ENCODE assay signal across 8 cellular contexts in the genomic region with DNA sequence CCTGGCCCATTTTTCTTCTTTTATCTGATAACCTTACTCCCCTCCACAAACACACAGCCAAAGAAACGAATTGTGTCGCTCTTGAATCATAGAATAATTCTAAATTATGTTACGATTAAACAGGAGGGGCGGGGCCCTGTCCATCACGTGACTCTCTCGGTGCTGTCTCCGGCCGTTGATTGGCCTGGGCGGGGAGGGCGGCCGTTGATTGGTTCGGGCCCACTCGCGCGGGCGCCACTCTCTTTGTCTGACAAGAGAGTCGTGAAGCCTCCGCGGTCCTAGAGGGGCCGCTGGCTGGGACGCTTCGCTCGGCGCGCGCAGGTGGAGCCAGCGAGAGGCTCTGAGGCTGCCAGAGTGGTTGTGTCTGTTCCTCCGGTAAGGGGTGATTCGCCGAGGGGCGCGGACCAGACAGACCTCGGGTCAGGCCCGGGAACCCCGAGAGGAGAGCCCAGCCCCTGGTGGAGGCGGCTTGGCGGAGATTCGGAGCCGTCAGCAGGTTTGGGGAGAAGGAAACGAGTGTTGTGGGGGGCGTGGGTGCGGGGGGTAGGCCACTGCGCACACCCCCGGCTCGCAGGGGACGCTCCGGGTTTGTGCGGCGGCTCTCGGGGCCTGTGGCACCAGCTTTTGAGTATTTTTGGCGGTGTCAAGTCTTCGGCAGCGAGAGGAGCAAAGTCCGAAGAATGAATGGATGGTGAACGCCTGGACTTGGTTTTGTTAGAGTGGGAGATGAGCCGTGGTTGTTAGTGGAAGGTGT. TPM values are rescaled to one million over a fixed set of nuclear protein-coding genes. Genes with fewer than 3 reads are reported as not detected.
DNase-seq lines count a peak whose midpoint lies in the region; ATAC-seq and TF ChIP-seq lines count a peak whose summit lies in the region.

ZNF789 (plus strand) TSS at position 330 of the 754 bp plus-strand sequence. CDS start 3,567 bp downstream, outside the sequence.

- ATAC-seq in GM19043 (IDR thresholded peaks at IDR 0.05; ENCODE audit: low read depth, unreplicated experiment) (peak; percentile 92), HG03378 (IDR thresholded peaks at IDR 0.05; ENCODE audit: unreplicated experiment) (peak; percentile 65)

- peak; percentile 95 for DNase-seq in AG10803 (ENCODE audit: low read depth)
- DNase-seq in NCI-H460 (ENCODE audit: extremely low read depth, low read depth), result peak; percentile 95
- peak; percentile 95 for DNase-seq in activated CD4-positive, CD25-positive, alpha-beta regulatory T cell treated with anti-CD3 and anti-CD28 coated beads, Interleukin-2, amount 50 U/mL, for 72 hours
- DNase-seq in cerebellar nuclear complex (lab: John Stamatoyannopoulos, UW), result peak; percentile 49 to 89
- peak; percentile 99 for DNase-seq in islet precursor cell
- DNase-seq in stimulated activated CD4-positive, alpha-beta T cell treated with anti-CD3 and anti-CD28 coated beads, Interleukin-12 subunit alpha, Interleukin-12 subunit beta, amount 100 ng/mL, for 48 hours (ENCODE audit: low read depth in 2 of 3, low spot score in 1 of 3), result peak; percentile 95 to 98 (median 97)

- peak within 1 kb of the TSS; percentile 90 for H3K4me3 ChIP-seq in AG10803 (ENCODE audit: low read length)

- TF ChIP-seq CTCF in AG10803 (conservative IDR thresholded peaks at IDR 0.05; ENCODE audit: low read length), result no peak

RNA-seq across cellular contexts. Expression of gene ZNF789, which starts in this region (rescaled TPM):
- 6.8 and 7.0 TPM in 2 replicates for total RNA-seq in NCI-H460 (2014; rRNA removed; shearing (Covaris generic))
- 26.3 and 31.7 TPM in 2 replicates for polyA plus RNA-seq in NCI-H460 (2014; cell fraction: nucleus; rRNA removed)

Comparison
In these comparisons a context has a peak if more than half of its experiments do, and no peak if none do; other contexts are left out.
1. Peak in every context shown above with its lines: DNase-seq, ATAC-seq and H3K4me3 ChIP-seq.